32 cellular contexts compared by ENCODE assay signal in the genomic region with DNA sequence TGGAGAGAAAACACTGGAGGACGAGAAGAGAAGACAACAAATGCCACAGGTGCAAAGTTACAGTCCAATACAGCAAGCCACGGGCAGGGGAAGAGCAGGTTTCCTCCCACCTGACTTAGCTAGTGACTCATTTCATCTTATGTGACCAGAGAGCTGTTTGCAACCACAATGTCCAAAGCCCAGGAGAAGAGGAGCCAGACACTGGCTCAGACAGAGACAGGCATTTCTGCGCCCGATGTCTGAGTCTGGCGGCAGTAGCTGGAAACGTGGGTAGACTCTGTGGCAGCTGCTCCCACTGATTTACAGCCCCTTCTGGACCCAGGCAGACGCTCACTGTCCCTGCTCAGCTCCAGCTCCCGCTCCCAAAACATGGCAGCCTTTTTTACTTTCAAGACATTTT. TPM values are rescaled to one million over a fixed set of nuclear protein-coding genes. Genes with fewer than 3 reads are reported as not detected.
A peak's percentile ranks its signal among the peaks of the same experiment; 100 is the strongest.
DNase-seq lines count a peak whose midpoint lies in the region; ATAC-seq and TF ChIP-seq lines count a peak whose summit lies in the region.
"Had no signal": no experiment of that assay in that cellular context is flagged by ENCODE, and none has a peak within 500 bp of the region (broad histone marks: within the 10 kb centered on the region; RNA-seq: fewer than 3 reads in every experiment).

No MANE protein-coding gene starts in this region.

- no peaks in the 10 kb centered on the region for H4K20me1 ChIP-seq in mammary epithelial cell (ENCODE audit: insufficient read depth, low read length)
- H4K20me1 ChIP-seq in osteoblast (ENCODE audit: insufficient read depth, low read length) = no peaks in the 10 kb centered on the region

- CTCF ChIA-PET in mammary epithelial cell (lab: Charles Lee; ENCODE audit: low non-redundant PET) (no interaction called here), MCF 10A (lab: Yijun Ruan, JAX) (interaction anchor here (1.0 to 1.1 kb wide), 2 partner anchors 31 to 130 kb away, joined by 3 read pairs; no protein-coding TSS in a partner anchor)

- H3K4me1 ChIP-seq in mammary epithelial cell (ENCODE audit: insufficient read depth, low read length) = no peaks in the 10 kb centered on the region
- peaks cover 13% of the 10 kb centered on the region for H3K4me1 ChIP-seq in osteoblast (ENCODE audit: insufficient read depth, low read length)
- peaks cover 3 to 17% of the 10 kb centered on the region in 2 donors for H3K4me1 ChIP-seq in ascending aorta

- H3K27ac Mint-ChIP-seq in MCF 10A (ENCODE audit: low read depth, unreplicated experiment) = no peak overlapping the region
- H3K27ac Mint-ChIP-seq in stimulated activated effector memory CD8-positive, alpha-beta T cell treated with anti-CD3 and anti-CD28 coated beads, Interleukin-12 subunit alpha, Interleukin-12 subunit beta, amount 100 ng/mL, for 72 hours = no peak overlapping the region
- H3K27ac Mint-ChIP-seq: activated CD4-positive, alpha-beta T cell treated with anti-CD3 and anti-CD28 coated beads for 36 hours; dendritic cell treated with granulocyte-macrophage colony-stimulating factor and Interleukin-4, amounts not matched to agents 40 ng/mL and 50 ng/mL, for 4 days; natural killer cell treated with Interleukin-12 subunit alpha and Interleukin-12 subunit beta and Interleukin-15 and Interleukin-18, amount 100 ng/mL, for 72 hours; T-helper 2 cell treated with Interferon-gamma antibody and Interleukin-4, amounts not matched to agents 5 μg/mL and 100 μg/mL, for 36 hours had no signal

- ATAC-seq in stimulated activated effector memory CD8-positive, alpha-beta T cell treated with anti-CD3 and anti-CD28 coated beads, Interleukin-12 subunit alpha, Interleukin-12 subunit beta, amount 100 ng/mL, for 72 hours = no peak
- ATAC-seq in GM21529 (IDR thresholded peaks at IDR 0.05; ENCODE audit: unreplicated experiment) = no peak
- ATAC-seq: activated CD4-positive, alpha-beta T cell treated with anti-CD3 and anti-CD28 coated beads for 36 hours; activated T-cell treated with anti-CD3 and anti-CD28 coated beads, Interleukin-2, amount 50 U/mL, for 4 hours; gastroesophageal sphincter; GM12878; HCT116; natural killer cell treated with Interleukin-12 subunit alpha and Interleukin-12 subunit beta and Interleukin-15 and Interleukin-18, amount 100 ng/mL, for 72 hours had no signal

- no peaks in the 10 kb centered on the region for H3K27me3 Mint-ChIP-seq in MCF 10A (ENCODE audit: insufficient read depth, unreplicated experiment)
- H3K27me3 Mint-ChIP-seq: activated CD4-positive, alpha-beta T cell treated with anti-CD3 and anti-CD28 coated beads for 36 hours; dendritic cell treated with granulocyte-macrophage colony-stimulating factor and Interleukin-4, amounts not matched to agents 40 ng/mL and 50 ng/mL, for 4 days; natural killer cell treated with Interleukin-12 subunit alpha and Interleukin-12 subunit beta and Interleukin-15 and Interleukin-18, amount 100 ng/mL, for 72 hours had no signal

- H3K79me2 ChIP-seq in mammary epithelial cell (ENCODE audit: insufficient read depth, low read length) = peaks cover 15% of the 10 kb centered on the region
- H3K79me2 ChIP-seq in osteoblast (ENCODE audit: insufficient read depth, low read length) = no peaks in the 10 kb centered on the region

- dilution Hi-C loops in mammary epithelial cell (cut with HindIII; ENCODE audit: low sequenced_read_pairs) = no loop called here

- H3K4me1 Mint-ChIP-seq in MCF 10A (ENCODE audit: insufficient read depth, unreplicated experiment) = peaks cover 18% of the 10 kb centered on the region
- peaks cover 16% of the 10 kb centered on the region for H3K4me1 Mint-ChIP-seq in stimulated activated effector memory CD8-positive, alpha-beta T cell treated with anti-CD3 and anti-CD28 coated beads, Interleukin-12 subunit alpha, Interleukin-12 subunit beta, amount 100 ng/mL, for 72 hours
- H3K4me1 Mint-ChIP-seq: activated CD4-positive, alpha-beta T cell treated with anti-CD3 and anti-CD28 coated beads for 36 hours had no signal

- POLR2A ChIA-PET in MCF 10A (lab: Yijun Ruan, JAX) = no interaction called here

- H3K36me3 ChIP-seq in mammary epithelial cell (ENCODE audit: insufficient read depth, low read length) (no peaks in the 10 kb centered on the region), osteoblast (ENCODE audit: insufficient read depth, low read length) (no peaks in the 10 kb centered on the region), ascending aorta (peaks cover 0 to 1% of the 10 kb centered on the region in 2 donors)
- H3K36me3 ChIP-seq: adrenal gland, ovary, right atrium auricular region had no signal

- no peak overlapping the region for H3K4me3 ChIP-seq in mammary epithelial cell (replicated peaks in 1 of 3; ENCODE audit: insufficient read depth in 1 of 3, low read depth in 2 of 3, low read length in 3 of 3)
- no peak overlapping the region for H3K4me3 ChIP-seq in dorsolateral prefrontal cortex
- no peak overlapping the region for H3K4me3 ChIP-seq in osteoblast (ENCODE audit: insufficient read depth, low read length)
- no peak overlapping the region for H3K4me3 ChIP-seq in ascending aorta
- H3K4me3 ChIP-seq: adrenal gland, gastroesophageal sphincter, GM12878, ovary, PC-9, right atrium auricular region, testis had no signal

- peaks cover 12% of the 10 kb centered on the region for H3K9me3 Mint-ChIP-seq in MCF 10A (ENCODE audit: unreplicated experiment)
- peaks cover 14% of the 10 kb centered on the region for H3K9me3 Mint-ChIP-seq in stimulated activated effector memory CD8-positive, alpha-beta T cell treated with anti-CD3 and anti-CD28 coated beads, Interleukin-12 subunit alpha, Interleukin-12 subunit beta, amount 100 ng/mL, for 72 hours

- WGBS in mammary epithelial cell (ENCODE audit: low coverage, missing lambda C conversion rate) = 98% methylated on average over 8 of the region's 8 CpGs

- no peak for TF ChIP-seq CTCF in mammary epithelial cell (conservative IDR thresholded peaks at IDR 0.05 in 1 of 2, IDR thresholded peaks at IDR 0.05 in 1 of 2; ENCODE audit: extremely low read depth in 1 of 2, insufficient read depth in 1 of 2, low read depth in 1 of 2, low read length in 2 of 2)
- TF ChIP-seq CTCF in MCF 10A (IDR thresholded peaks at IDR 0.05; ENCODE audit: unreplicated experiment) = no peak
- TF ChIP-seq CTCF in dorsolateral prefrontal cortex (IDR thresholded peaks at IDR 0.05 in 54 of 56, conservative IDR thresholded peaks at IDR 0.05 in 2 of 56; ENCODE audit: low read depth in 1 of 56, partially characterized antibody in 56 of 56) = no peak
- no peak for TF ChIP-seq CTCF in osteoblast (IDR thresholded peaks at IDR 0.05; ENCODE audit: extremely low read depth, low read depth, low read length)
- no peak for TF ChIP-seq CTCF in ascending aorta (IDR thresholded peaks at IDR 0.05)

- H2AFZ ChIP-seq in mammary epithelial cell (ENCODE audit: low read depth, low read length) (no peak overlapping the region), osteoblast (ENCODE audit: low read length) (no peak overlapping the region)
- H2AFZ ChIP-seq: PC-9 had no signal

- no peak overlapping the region for H3K4me2 ChIP-seq in mammary epithelial cell (ENCODE audit: insufficient read depth, low read depth, low read length)
- H3K4me2 ChIP-seq in osteoblast (ENCODE audit: insufficient read depth, low read length) = no peak overlapping the region
- H3K4me2 ChIP-seq: KMS-11, PC-9 had no signal

- no peak overlapping the region for H3K9ac ChIP-seq in mammary epithelial cell (ENCODE audit: insufficient read depth, low read length)
- H3K9ac ChIP-seq: KMS-11 had no signal

- H3K4me3 Mint-ChIP-seq in MCF 10A (ENCODE audit: unreplicated experiment) = no peak overlapping the region
- H3K4me3 Mint-ChIP-seq in stimulated activated effector memory CD8-positive, alpha-beta T cell treated with anti-CD3 and anti-CD28 coated beads, Interleukin-12 subunit alpha, Interleukin-12 subunit beta, amount 100 ng/mL, for 72 hours = no peak overlapping the region
- H3K4me3 Mint-ChIP-seq: activated CD4-positive, alpha-beta T cell treated with anti-CD3 and anti-CD28 coated beads for 36 hours; activated T-cell treated with anti-CD3 and anti-CD28 coated beads, Interleukin-2, amount 50 U/mL, for 4 hours; dendritic cell treated with granulocyte-macrophage colony-stimulating factor and Interleukin-4, amounts not matched to agents 40 ng/mL and 50 ng/mL, for 4 days; natural killer cell treated with Interleukin-12 subunit alpha and Interleukin-12 subunit beta and Interleukin-15 and Interleukin-18, amount 100 ng/mL, for 72 hours; T-helper 2 cell treated with Interferon-gamma antibody and Interleukin-4, amounts not matched to agents 5 μg/mL and 100 μg/mL, for 36 hours had no signal

- H3K27me3 ChIP-seq in mammary epithelial cell (ENCODE audit: insufficient read depth, low read length) (no peaks in the 10 kb centered on the region), dorsolateral prefrontal cortex (no peaks in the 10 kb centered on the region), osteoblast (ENCODE audit: insufficient read depth, low read length) (no peaks in the 10 kb centered on the region), ascending aorta (no peaks in the 10 kb centered on the region)
- H3K27me3 ChIP-seq: adrenal gland, gastroesophageal sphincter, ovary, right atrium auricular region, testis had no signal

- no peak overlapping the region for H3K27ac ChIP-seq in mammary epithelial cell (ENCODE audit: insufficient read depth, low read depth, low read length)
- peak overlapping the region in 38 of 59 donors; percentile 1 to 67 (median 35) for H3K27ac ChIP-seq in dorsolateral prefrontal cortex
- H3K27ac ChIP-seq in osteoblast (ENCODE audit: low read depth, low read length) = no peak overlapping the region
- no peak overlapping the region for H3K27ac ChIP-seq in ascending aorta
- H3K27ac ChIP-seq: adrenal gland, gastroesophageal sphincter, KMS-11, ovary, PC-9, right atrium auricular region, testis had no signal

- DNase-seq in mammary epithelial cell (peak; percentile 20), MCF 10A (ENCODE audit: unreplicated experiment) (no peak), dorsolateral prefrontal cortex (peak in 5 of 10 donors; percentile 52 to 66 (median 58)), osteoblast (ENCODE audit: insufficient read length, low spot score, missing footprints) (peak; percentile 56), ascending aorta (ENCODE audit: low spot score in 2 of 2) (no peak)
- DNase-seq in stimulated activated effector memory CD8-positive, alpha-beta T cell treated with anti-CD3 and anti-CD28 coated beads, Interleukin-12 subunit alpha, Interleukin-12 subunit beta, amount 100 ng/mL, for 72 hours (ENCODE audit: low spot score in 2 of 2) = no peak
- no peak for DNase-seq in activated CD8-positive, alpha-beta memory T cell treated with anti-CD3 and anti-CD28 coated beads, Interleukin-2, amount 50 U/mL, for 48 hours
- DNase-seq: 8988T; activated CD4-positive, alpha-beta T cell treated with anti-CD3 and anti-CD28 coated beads for 36 hours; activated T-cell treated with anti-CD3 and anti-CD28 coated beads, Interleukin-2, amount 50 U/mL, for 4 hours; adrenal gland; midbrain; MV-4-11; NCI-H1694 treated with DMSO at 0.1 percent for 48 hours; NCI-H2171; NCI-H510A treated with DMSO at 0.1 percent for 48 hours; ovary; PC-9; SHP77; stimulated activated CD4-positive, alpha-beta T cell treated with anti-CD3 and anti-CD28 coated beads, Interleukin-4, amount 100 ng/mL, for 4 hours; stimulated activated naive CD4-positive, alpha-beta T cell; testis had no signal

- no TSS peak for BruUV-seq in mammary epithelial cell (replicated peaks; lab: Mats Ljungman, UMichigan)
- BruUV-seq in MCF 10A (replicated peaks; lab: Mats Ljungman, UMichigan) = no TSS peak

- H3K36me3 Mint-ChIP-seq in MCF 10A (ENCODE audit: insufficient read depth, unreplicated experiment) = peaks cover 42% of the 10 kb centered on the region
- H3K36me3 Mint-ChIP-seq in stimulated activated effector memory CD8-positive, alpha-beta T cell treated with anti-CD3 and anti-CD28 coated beads, Interleukin-12 subunit alpha, Interleukin-12 subunit beta, amount 100 ng/mL, for 72 hours = peaks cover 11% of the 10 kb centered on the region

- H3K9me3 ChIP-seq in mammary epithelial cell (replicated peaks; ENCODE audit: insufficient read depth, low read length) (peaks cover 2% of the 10 kb centered on the region), osteoblast (ENCODE audit: low read depth, low read length) (no peaks in the 10 kb centered on the region), ascending aorta (peaks cover 0 to 4% of the 10 kb centered on the region in 2 donors)
- H3K9me3 ChIP-seq: ovary, testis had no signal

- in situ Hi-C loops in mammary epithelial cell (cut with MboI; ENCODE audit: low sequenced_read_pairs in 2 of 2) = no loop called here

- intact Hi-C loops in mammary epithelial cell (cut with micrococcal nuclease) = no loop called here
- intact Hi-C loops in MCF 10A (cut with micrococcal nuclease) = no loop called here
- intact Hi-C loops in dorsolateral prefrontal cortex (cut with DNase I) = loop anchor here in 1 of 2 donors (10.0 kb wide), 1 partner anchor 1088 kb away; no protein-coding TSS in a partner anchor
- intact Hi-C loops in ascending aorta (cut with DNase I) = no loop called here

RNA-seq across cellular contexts. Expression of gene CHGA, which starts 60.0 kb away (rescaled TPM):
- total RNA-seq in mammary epithelial cell (under 1 TPM; 0.33 to 0.52 TPM), MCF 10A (2022) (0.35 TPM in 1 of 2 replicates, not detected in the other), dorsolateral prefrontal cortex (100 to 1,000 TPM; 128 to 561 (median 344) TPM), osteoblast (not detected in 2 replicates), ascending aorta (0.32 TPM)
- polyA plus RNA-seq in mammary epithelial cell = not detected
- not detected for polyA minus RNA-seq in mammary epithelial cell
- total RNA-seq: activated CD4-positive, alpha-beta T cell treated with anti-CD3 and anti-CD28 coated beads for 36 hours; liver; natural killer cell treated with Interleukin-12 subunit alpha and Interleukin-12 subunit beta and Interleukin-15 and Interleukin-18, amount 100 ng/mL, for 72 hours; PC-9; right atrium auricular region had no signal

Comparison
In these comparisons a context has a peak if more than half of its experiments do, and no peak if none do; other contexts are left out.
1. DNase-seq: peak in mammary epithelial cell (single experiment) and osteoblast (single experiment); none in MCF 10A (single experiment), stimulated activated effector memory CD8-positive, alpha-beta T cell treated with anti-CD3 and anti-CD28 coated beads, Interleukin-12 subunit alpha, Interleukin-12 subunit beta, amount 100 ng/mL, for 72 hours (0 of 2), ascending aorta (0 of 2) and activated CD8-positive, alpha-beta memory T cell treated with anti-CD3 and anti-CD28 coated beads, Interleukin-2, amount 50 U/mL, for 48 hours (single experiment).
2. H3K27ac ChIP-seq: peak in dorsolateral prefrontal cortex (38 of 59); none in mammary epithelial cell (single experiment), osteoblast (single experiment) and ascending aorta (0 of 2).
3. RNA of gene CHGA, which starts 60.0 kb away (total RNA-seq): 128 to 561 TPM in dorsolateral prefrontal cortex; 0.33 to 0.52 TPM in mammary epithelial cell, 0.35 TPM in MCF 10A, 0.32 TPM in ascending aorta (single experiment) and not detected in osteoblast; every median in the first group is over 10 times any median in the second.